Comparison of ENCODE assay signal across 1 cellular context in the genomic region with DNA sequence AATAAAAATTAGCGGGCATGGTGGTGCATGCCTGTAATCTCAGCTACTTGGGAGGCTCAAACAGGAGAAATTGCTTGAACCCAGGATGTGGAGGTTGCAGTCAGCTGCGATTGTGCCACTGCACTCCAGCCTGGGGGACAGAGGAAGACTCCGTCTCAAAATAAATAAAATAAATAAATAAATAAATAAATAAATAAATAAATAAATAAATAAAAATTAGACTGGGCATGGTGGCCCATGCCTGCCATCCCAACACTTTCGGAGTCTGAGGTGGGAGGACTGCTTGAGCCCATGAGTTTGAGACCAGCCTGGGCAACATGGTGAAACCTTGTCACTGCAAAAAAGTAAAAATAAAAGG.
TF ChIP-seq lines count a peak whose summit lies in the region.

No MANE protein-coding gene starts in this region.

TF ChIP-seq in WTC11, 78 proteins besides CTCF, POLR2A, EP300 and RAD21:
- TF ChIP-seq HMGA2 (CRISPR knock-in tag; IDR thresholded peaks at IDR 0.05), result 0 out of 2 replicates have a peak, but pooled peaks have one; percentile 24
TF ChIP-seq in WTC11: peak in this region for 1; not testable (repeated sequence) for 77.
